In the genomic region with DNA sequence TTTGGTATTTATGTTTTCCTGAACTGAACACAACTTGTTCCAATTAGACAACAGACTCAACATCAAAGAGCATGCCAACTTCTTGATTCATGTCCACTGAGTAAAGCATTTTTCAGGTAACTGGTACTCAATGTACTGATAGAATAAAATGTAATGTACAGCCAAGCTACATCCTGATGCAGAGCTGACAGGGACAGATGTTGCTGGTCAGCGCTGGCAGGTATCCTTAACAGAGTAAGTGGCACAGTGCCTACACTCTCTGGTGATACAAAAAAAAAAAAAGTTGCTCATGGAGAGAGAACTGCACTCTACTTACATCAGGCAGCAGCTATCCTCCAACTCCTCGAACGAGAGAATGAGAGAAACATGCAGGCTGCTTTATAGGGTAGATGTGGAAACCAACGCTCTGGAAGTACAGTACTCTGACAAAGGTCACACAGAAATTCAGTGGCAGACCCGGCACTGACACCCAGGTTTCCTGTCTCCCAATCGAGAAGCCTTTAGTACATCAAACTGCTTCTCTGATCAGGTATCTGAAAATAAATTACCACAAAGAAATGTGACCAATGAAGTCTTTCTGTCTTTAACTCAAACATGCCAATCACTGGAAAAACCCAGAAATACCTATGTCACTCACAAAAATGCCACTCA, we compare ENCODE assay signal across 8 cellular contexts. TPM values are rescaled to one million over a fixed set of nuclear protein-coding genes. Genes with fewer than 3 reads are reported as not detected.
A peak's percentile ranks its signal among the peaks of the same experiment; 100 is the strongest.
DNase-seq lines count a peak whose midpoint lies in the region; ATAC-seq, FAIRE-seq and TF ChIP-seq lines count a peak whose summit lies in the region.

No MANE protein-coding gene starts in this region.

- WGBS in K562 (ENCODE audit: insufficient coverage, low coverage, missing lambda C conversion rate): 31% methylated on average over 6 of the region's 6 CpGs
- WGBS in transverse colon (ENCODE audit: low coverage in 1 of 2), 2 donors: 45 to 60% methylated on average over 3 to 6 of the region's 6 CpGs

- H3K27ac Mint-ChIP-seq in activated T-cell treated with anti-CD3 and anti-CD28 coated beads, Interleukin-2, amount 50 U/mL, for 24 hours: peak overlapping the region; percentile 78
- H3K27ac Mint-ChIP-seq in immature natural killer cell: peak overlapping the region; percentile 67 to 92 (median 86)

- TF ChIP-seq POLR2A in K562 (conservative IDR thresholded peaks at IDR 0.05) (no peak), transverse colon (IDR thresholded peaks at IDR 0.05) (no peak)

- peak overlapping the region; percentile 47 for H3K4me3 Mint-ChIP-seq in activated T-cell treated with anti-CD3 and anti-CD28 coated beads, Interleukin-2, amount 50 U/mL, for 24 hours
- peak overlapping the region; percentile 18 to 88 (median 76) for H3K4me3 Mint-ChIP-seq in immature natural killer cell

- intact Hi-C loops in K562 (cut with micrococcal nuclease) (loop anchor here (2.0 to 10.0 kb wide), 2 partner anchors 157 to 579 kb away; no protein-coding TSS in a partner anchor), transverse colon (cut with DNase I; ENCODE audit: low total_unique reads) (loop anchor here (10.0 kb wide), 1 partner anchor 51 kb away; no protein-coding TSS in a partner anchor), mucosa of descending colon (cut with DNase I, micrococcal nuclease) (loop anchor here in 1 of 2 donors (10.0 kb wide), 1 partner anchor 51 kb away; no protein-coding TSS in a partner anchor)

- CTCF ChIA-PET in K562 (lab: Yijun Ruan, JAX; ENCODE audit: low intra/inter-chr PET ratio): no interaction called here

- H3K27me3 ChIP-seq in K562 (ENCODE audit: control insufficient read depth in 2 of 2, insufficient read depth in 2 of 2, low read length in 2 of 2): no peaks in the 10 kb centered on the region
- H3K27me3 ChIP-seq in transverse colon: no peaks in the 10 kb centered on the region

- no peak for FAIRE-seq in K562 (lab: Jason Lieb, UNC)

- H4K20me1 ChIP-seq in K562 (replicated peaks; ENCODE audit: control insufficient read depth, insufficient read depth, low read length): peaks cover 26% of the 10 kb centered on the region

- peak overlapping the region; percentile 4 to 43; a peak in 1 of 4 replicates for H3K9ac ChIP-seq in K562 (ENCODE audit: insufficient read depth in 1 of 2, low read depth in 2 of 2, low read length in 2 of 2)

- H3K27ac ChIP-seq in K562 (ENCODE audit: extremely low read depth, low read depth, low read length): no peak overlapping the region; the same call in 2 of the 3 replicates
- peak overlapping the region; percentile 96 to 99 (median 98) for H3K27ac ChIP-seq in transverse colon

- no TSS peak for BruUV-seq in K562 (replicated peaks; lab: Mats Ljungman, UMichigan)

- H3K4me2 ChIP-seq in K562 (ENCODE audit: insufficient read depth, low read length): peak overlapping the region; percentile 26; the same call in 1 of the 2 replicates

- H3K4me1 Mint-ChIP-seq in activated T-cell treated with anti-CD3 and anti-CD28 coated beads, Interleukin-2, amount 50 U/mL, for 24 hours (ENCODE audit: low read depth): peaks cover 71% of the 10 kb centered on the region
- peaks cover 79 to 84% of the 10 kb centered on the region in 2 donors for H3K4me1 Mint-ChIP-seq in immature natural killer cell

- TF ChIP-seq CTCF in K562 (IDR thresholded peaks at IDR 0.05 in 2 of 3, conservative IDR thresholded peaks at IDR 0.05 in 1 of 3; ENCODE audit: insufficient read depth in 2 of 3, low read depth in 1 of 3, low read length in 3 of 3): no peak
- no peak for TF ChIP-seq CTCF in transverse colon (IDR thresholded peaks at IDR 0.05)
- TF ChIP-seq CTCF in mucosa of descending colon (IDR thresholded peaks at IDR 0.05): no peak

- H2AFZ ChIP-seq in K562 (ENCODE audit: low read depth, low read length): no peak overlapping the region

- H3K9me3 Mint-ChIP-seq in activated T-cell treated with anti-CD3 and anti-CD28 coated beads, Interleukin-2, amount 50 U/mL, for 24 hours: no peaks in the 10 kb centered on the region
- no peaks in the 10 kb centered on the region for H3K9me3 Mint-ChIP-seq in immature natural killer cell

- H3K79me2 ChIP-seq in K562 (ENCODE audit: control insufficient read depth, insufficient read depth, low read length): peaks cover 95% of the 10 kb centered on the region

- no peak for TF ChIP-seq RAD21 in K562 (CRISPR knock-in tag; conservative IDR thresholded peaks at IDR 0.05 in 1 of 2, IDR thresholded peaks at IDR 0.05 in 1 of 2)

- TF ChIP-seq EP300 in K562 (IDR thresholded peaks at IDR 0.05; ENCODE audit: low read length) (no peak), transverse colon (IDR thresholded peaks at IDR 0.05; ENCODE audit: low read depth) (no peak)

- DNase-seq in activated T-cell treated with anti-CD3 and anti-CD28 coated beads, Interleukin-2, amount 50 U/mL, for 24 hours: no peak
- DNase-seq in activated T-cell treated with anti-CD3 and anti-CD28 coated beads, Interleukin-2, amount 50 U/mL, for 1 hour: no peak
- DNase-seq in K562 (ENCODE audit: extremely low read depth in 1 of 4, low spot score in 3 of 4) (no peak), immature natural killer cell (no peak), transverse colon (no peak), NOMO-1 treated with DMSO at 0.1 percent for 48 hours (lab: John Stamatoyannopoulos, UW; ENCODE audit: unreplicated experiment) (no peak), mucosa of descending colon (no peak)

- H3K36me3 Mint-ChIP-seq in activated T-cell treated with anti-CD3 and anti-CD28 coated beads, Interleukin-2, amount 50 U/mL, for 24 hours (ENCODE audit: low read depth): peaks cover 3% of the 10 kb centered on the region
- no peaks in the 10 kb centered on the region for H3K36me3 Mint-ChIP-seq in immature natural killer cell

- ATAC-seq in K562 (no peak), mucosa of descending colon (no peak), HG03565 (IDR thresholded peaks at IDR 0.05; ENCODE audit: unreplicated experiment) (no peak)

- H3K9me3 ChIP-seq in K562 (replicated peaks; ENCODE audit: control insufficient read depth, insufficient read depth, low read depth, low read length): no peaks in the 10 kb centered on the region
- H3K9me3 ChIP-seq in transverse colon: no peaks in the 10 kb centered on the region
- H3K9me3 ChIP-seq in mucosa of descending colon: no peaks in the 10 kb centered on the region

- POLR2A ChIA-PET in K562 (lab: Yijun Ruan, JAX): interaction anchor here (0.6 to 1.7 kb wide), 5 partner anchors 9 to 44 kb away, joined by 3 to 8 read pairs (median 5); no protein-coding TSS in a partner anchor

- no peaks in the 10 kb centered on the region for H3K27me3 Mint-ChIP-seq in activated T-cell treated with anti-CD3 and anti-CD28 coated beads, Interleukin-2, amount 50 U/mL, for 24 hours
- H3K27me3 Mint-ChIP-seq in immature natural killer cell (ENCODE audit: low read depth in 3 of 3): peaks cover 3 to 7% (median 4%) of the 10 kb centered on the region in 3 donors

- no peaks in the 10 kb centered on the region for H3K9me1 ChIP-seq in K562 (ENCODE audit: control insufficient read depth, insufficient read depth, low read length)

- H3K36me3 ChIP-seq in K562 (ENCODE audit: control insufficient read depth, insufficient read depth, low read length) (peaks cover 15% of the 10 kb centered on the region; the same call in 2 of the 3 replicates), transverse colon (no peaks in the 10 kb centered on the region), mucosa of descending colon (ENCODE audit: low read depth) (no peaks in the 10 kb centered on the region)

- H3K4me1 ChIP-seq in K562 (replicated peaks in 1 of 2; ENCODE audit: control insufficient read depth in 2 of 2, insufficient read depth in 2 of 2, low read length in 2 of 2): peaks cover 8 to 49% of the 10 kb centered on the region in 2 experiments; a peak in 4 of 5 replicates
- peaks cover 7 to 71% (median 59%) of the 10 kb centered on the region in 4 donors for H3K4me1 ChIP-seq in transverse colon
- peaks cover 31% of the 10 kb centered on the region for H3K4me1 ChIP-seq in mucosa of descending colon (ENCODE audit: low read depth)

- no peak overlapping the region for H3K4me3 ChIP-seq in K562
- H3K4me3 ChIP-seq in transverse colon: no peak overlapping the region
- H3K4me3 ChIP-seq in mucosa of descending colon: no peak overlapping the region

- in situ Hi-C loops in K562 (cut with MboI): no loop called here
- in situ Hi-C loops in transverse colon (cut with MboI; ENCODE audit: low pct_ligation_motif_present in 1 of 4, low pct_unique_long_range_greater_than_20kb in 1 of 4, low sequenced_read_pairs in 3 of 4): no loop called here

RNA-seq across cellular contexts. Expression of a gene that starts 4.6 kb away (rescaled TPM):
- 67.4 and 220 TPM in 2 replicates for total RNA-seq in K562 (2011; cell fraction: chromatin; rRNA removed; ENCODE audit: low replicate concordance)
- total RNA-seq in K562 (2011; cell fraction: nucleolus; rRNA removed): 103 and 140 TPM in 2 replicates
- 195 and 215 TPM in 2 replicates for total RNA-seq in K562 (2011; cell fraction: nucleoplasm; rRNA removed)
- total RNA-seq in K562 (2014; rRNA removed) (173 and 176 TPM in 2 replicates), K562 (2014; rRNA removed; fragmentation: Illumina TruSeq; extraction: Trizol) (172 and 199 TPM in 2 replicates), K562 (2015; rRNA removed; fragmentation: Illumina TruSeq; extraction: Trizol) (175 and 190 TPM in 2 replicates), K562 (2021) (155 and 160 TPM in 2 replicates), transverse colon (100 to 1,000 TPM; 135 to 362 (median 252) TPM), mucosa of descending colon (100 to 1,000 TPM; 268 to 515 (median 274) TPM)
- polyA plus RNA-seq in K562 (2011; rRNA removed) (135 and 194 TPM in 2 replicates), K562 (2014; fragmentation: Illumina TruSeq; extraction: Trizol) (144 and 149 TPM in 2 replicates), K562 (2014; fragmentation: Nextera tagmentation; extraction: Ambion mirVana) (10 to 100 TPM; 40.2 to 61.9 TPM), K562 (2014; rRNA removed) (133 and 150 TPM in 2 replicates), immature natural killer cell (100 to 1,000 TPM; 241 to 320 (median 276) TPM)
- 28.8 and 90.8 TPM in 2 replicates for polyA plus RNA-seq in K562 (2011; cell fraction: cytosol; rRNA removed)
- polyA plus RNA-seq in K562 (2011; cell fraction: nucleus; rRNA removed): 26.1 and 44.3 TPM in 2 replicates
- 135 and 173 TPM in 2 replicates for polyA plus RNA-seq in K562 (2012)
- 277 and 287 TPM in 2 replicates for polyA minus RNA-seq in K562 (2011; rRNA and poly(A)+ RNA removed)
- polyA minus RNA-seq in K562 (2011; cell fraction: cytosol; rRNA and poly(A)+ RNA removed): 83.6 and 105 TPM in 2 replicates
- 35.9 and 78.5 TPM in 2 replicates for polyA minus RNA-seq in K562 (2011; cell fraction: nucleus; rRNA and poly(A)+ RNA removed)
